In genomic region chr3:98966862-98967554, GRCh38 we compare ENCODE assay signal across 21 cellular contexts.
A peak's percentile ranks its signal among the peaks of the same experiment; 100 is the strongest.
DNase-seq lines count a peak whose midpoint lies in the region; ATAC-seq and TF ChIP-seq lines count a peak whose summit lies in the region.
"Had no signal": no experiment of that assay in that cellular context is flagged by ENCODE, and none has a peak within 500 bp of the region (broad histone marks: within the 10 kb centered on the region; RNA-seq: fewer than 3 reads in every experiment).

No MANE protein-coding gene starts in this region.

- TF ChIP-seq CTCF in SK-N-SH (IDR thresholded peaks at IDR 0.05): no peak
- TF ChIP-seq CTCF in natural killer cell (IDR thresholded peaks at IDR 0.05): no peak
- TF ChIP-seq CTCF in heart right ventricle (IDR thresholded peaks at IDR 0.05): no peak

- peaks cover 62% of the 10 kb centered on the region for H3K79me2 ChIP-seq in SK-N-SH (ENCODE audit: insufficient read depth)

- no peaks in the 10 kb centered on the region for H3K36me3 Mint-ChIP-seq in natural killer cell
- H3K36me3 Mint-ChIP-seq: naive thymus-derived CD4-positive, alpha-beta T cell had no signal

- no peaks in the 10 kb centered on the region for H4K20me1 ChIP-seq in SK-N-SH (ENCODE audit: insufficient read depth)

- no peaks in the 10 kb centered on the region for H3K36me3 ChIP-seq in SK-N-SH (replicated peaks in 1 of 2; ENCODE audit: control insufficient read depth in 1 of 2, insufficient read depth in 2 of 2, low read length in 1 of 2)
- H3K36me3 ChIP-seq in heart right ventricle: no peaks in the 10 kb centered on the region
- H3K36me3 ChIP-seq: gastrocnemius medialis, transverse colon had no signal

- peak overlapping the region; percentile 53 for H3K4me2 ChIP-seq in SK-N-SH

- peak overlapping the region; percentile 16 to 24; a peak in 2 of 4 replicates for H3K4me3 ChIP-seq in SK-N-SH (ENCODE audit: low read depth in 2 of 2, low read length in 1 of 2)
- H3K4me3 ChIP-seq in heart right ventricle: no peak overlapping the region
- H3K4me3 ChIP-seq: gastrocnemius medialis, lung, psoas muscle, transverse colon had no signal

- intact Hi-C loops in natural killer cell (cut with micrococcal nuclease) (no loop called here), heart right ventricle (cut with DNase I) (no loop called here)

- DNase-seq in A172 (ENCODE audit: low spot score) (peak; percentile 98), HCEC 1CT (peak; percentile 65), SK-N-SH (no peak), fibroblast of peridontal ligament (ENCODE audit: extremely low read depth) (peak; percentile 38), natural killer cell (no peak), NCI-H2196 (lab: John Stamatoyannopoulos, UW; ENCODE audit: unreplicated experiment) (no peak), heart right ventricle (no peak), SHP77 treated with DMSO at 0.1 percent for 48 hours (lab: John Stamatoyannopoulos, UW) (no peak)
- DNase-seq: activated CD8-positive, alpha-beta T cell treated with anti-CD3 and anti-CD28 coated beads for 36 hours; activated T-cell treated with anti-CD3 and anti-CD28 coated beads, Interleukin-2, amount 50 U/mL, for 72 hours; gastrocnemius medialis; GDM1; naive thymus-derived CD4-positive, alpha-beta T cell; NCI-H2081 treated with DMSO at 0.1 percent for 48 hours; NCI-H69; psoas muscle; stimulated activated naive CD4-positive, alpha-beta T cell; transverse colon had no signal

- H3K27ac ChIP-seq in SK-N-SH (ENCODE audit: low read depth in 2 of 2, low read length in 1 of 2): peak overlapping the region; percentile 94 to 100
- no peak overlapping the region for H3K27ac ChIP-seq in heart right ventricle
- H3K27ac ChIP-seq: gastrocnemius medialis, psoas muscle, transverse colon had no signal

- no peak overlapping the region for H3K4me3 Mint-ChIP-seq in natural killer cell
- H3K4me3 Mint-ChIP-seq: activated CD8-positive, alpha-beta T cell treated with anti-CD3 and anti-CD28 coated beads for 36 hours; activated T-cell treated with anti-CD3 and anti-CD28 coated beads, Interleukin-2, amount 50 U/mL, for 72 hours; central memory CD8-positive, alpha-beta T cell; naive thymus-derived CD4-positive, alpha-beta T cell had no signal

- POLR2A ChIA-PET in SK-N-SH (lab: Yijun Ruan, JAX): no interaction called here

- H3K27me3 ChIP-seq in SK-N-SH (ENCODE audit: insufficient read depth): no peaks in the 10 kb centered on the region
- H3K27me3 ChIP-seq in heart right ventricle: no peaks in the 10 kb centered on the region
- H3K27me3 ChIP-seq: gastrocnemius medialis, transverse colon had no signal

- H3K4me1 ChIP-seq in SK-N-SH (ENCODE audit: control insufficient read depth in 1 of 2, insufficient read depth in 2 of 2, low read depth in 1 of 2, low read length in 1 of 2) (peaks cover 34 to 63% of the 10 kb centered on the region in 2 experiments), heart right ventricle (no peaks in the 10 kb centered on the region)
- H3K4me1 ChIP-seq: gastrocnemius medialis, psoas muscle, transverse colon had no signal

- no peak for TF ChIP-seq RAD21 in SK-N-SH (IDR thresholded peaks at IDR 0.05; ENCODE audit: low read length)

- no peak for ATAC-seq in natural killer cell
- no peak for ATAC-seq in heart right ventricle
- ATAC-seq: activated CD8-positive, alpha-beta T cell treated with anti-CD3 and anti-CD28 coated beads for 36 hours; activated T-cell treated with anti-CD3 and anti-CD28 coated beads, Interleukin-2, amount 50 U/mL, for 72 hours; gastrocnemius medialis; HepG2; naive thymus-derived CD4-positive, alpha-beta T cell; psoas muscle had no signal

- no peak for TF ChIP-seq EP300 in SK-N-SH (IDR thresholded peaks at IDR 0.05; ENCODE audit: borderline replicate concordance in 1 of 2, low read depth in 1 of 2, low read length in 1 of 2)

- peaks cover 2 to 3% of the 10 kb centered on the region in 2 donors for H3K9me3 Mint-ChIP-seq in natural killer cell
- H3K9me3 Mint-ChIP-seq: activated CD8-positive, alpha-beta T cell treated with anti-CD3 and anti-CD28 coated beads for 36 hours had no signal

- no peaks in the 10 kb centered on the region for H3K9me3 ChIP-seq in SK-N-SH
- H3K9me3 ChIP-seq in heart right ventricle: no peaks in the 10 kb centered on the region
- H3K9me3 ChIP-seq: gastrocnemius medialis, psoas muscle, transverse colon had no signal

- H2AFZ ChIP-seq in SK-N-SH (ENCODE audit: low read depth): no peak overlapping the region

- no peaks in the 10 kb centered on the region for H3K27me3 Mint-ChIP-seq in natural killer cell (ENCODE audit: low read depth in 2 of 2)
- H3K27me3 Mint-ChIP-seq: central memory CD8-positive, alpha-beta T cell had no signal

- 41% methylated on average over 4 of the region's 4 CpGs for WGBS in SK-N-SH (ENCODE audit: low lambda C conversion rate)
- WGBS in heart right ventricle, 2 donors: 83 to 85% methylated on average over 4 of the region's 4 CpGs

- peaks cover 82% of the 10 kb centered on the region for H3F3A ChIP-seq in SK-N-SH (replicated peaks; ENCODE audit: insufficient read depth)

- H3K9ac ChIP-seq in SK-N-SH: peak overlapping the region; percentile 68

- no peaks in the 10 kb centered on the region for H3K9me2 ChIP-seq in SK-N-SH

- CTCF ChIA-PET in SK-N-SH (lab: Yijun Ruan, JAX): interaction anchor here (0.7 to 2.8 kb wide), 5 partner anchors 17 to 150 kb away, joined by 3 to 14 read pairs (median 3); no protein-coding TSS in a partner anchor

- H3K4me1 Mint-ChIP-seq in natural killer cell: no peaks in the 10 kb centered on the region
- H3K4me1 Mint-ChIP-seq: central memory CD8-positive, alpha-beta T cell; naive thymus-derived CD4-positive, alpha-beta T cell had no signal

- H3K27ac Mint-ChIP-seq in natural killer cell: no peak overlapping the region
- H3K27ac Mint-ChIP-seq: activated CD8-positive, alpha-beta T cell treated with anti-CD3 and anti-CD28 coated beads for 36 hours; activated T-cell treated with anti-CD3 and anti-CD28 coated beads, Interleukin-2, amount 50 U/mL, for 72 hours; naive thymus-derived CD4-positive, alpha-beta T cell had no signal

TF ChIP-seq in SK-N-SH, 30 proteins besides CTCF, POLR2A, EP300 and RAD21 (continues in another document):
- TF ChIP-seq NFIC (IDR thresholded peaks at IDR 0.05; ENCODE audit: borderline replicate concordance): no peak
- TF ChIP-seq YY1 (IDR thresholded peaks at IDR 0.05; ENCODE audit: low read depth): no peak
- TF ChIP-seq RCOR1 (IDR thresholded peaks at IDR 0.05; ENCODE audit: low read length): no peak
- no peak for TF ChIP-seq ELF1 (IDR thresholded peaks at IDR 0.05)
- no peak for TF ChIP-seq RXRA (IDR thresholded peaks at IDR 0.05; ENCODE audit: borderline replicate concordance, low read depth)
- TF ChIP-seq ZBTB33 (IDR thresholded peaks at IDR 0.05; ENCODE audit: borderline replicate concordance, low read depth): no peak
- peak; percentile 68 for TF ChIP-seq PBX3 (IDR thresholded peaks at IDR 0.05)
- peak; percentile 37 for TF ChIP-seq TCF12 (IDR thresholded peaks at IDR 0.05)
- peak; percentile 64; the same call in 1 of the 2 replicates for TF ChIP-seq TAF1 (IDR thresholded peaks at IDR 0.05; ENCODE audit: borderline replicate concordance, low read depth, low read length)
- no peak for TF ChIP-seq NRF1 (IDR thresholded peaks at IDR 0.05; ENCODE audit: low read depth, low read length)
- TF ChIP-seq EZH2phosphoT487 (IDR thresholded peaks at IDR 0.05; ENCODE audit: borderline replicate concordance, low read depth): no peak
- no peak for TF ChIP-seq RFX5 (IDR thresholded peaks at IDR 0.05; ENCODE audit: low read length)
- no peak; the same call in 1 of the 2 replicates for TF ChIP-seq FOSL2 (IDR thresholded peaks at IDR 0.05; ENCODE audit: borderline replicate concordance, low read depth)

Comparison
In these comparisons a context has a peak if more than half of its experiments do, and no peak if none do; other contexts are left out.
1. DNase-seq: peak in A172 (single experiment), HCEC 1CT (single experiment) and fibroblast of peridontal ligament (single experiment); none in SK-N-SH (single experiment), natural killer cell (single experiment), NCI-H2196 (single experiment), heart right ventricle (0 of 2) and SHP77 treated with DMSO at 0.1 percent for 48 hours (single experiment).
2. H3K27ac ChIP-seq: peak in SK-N-SH (2 of 2); none in heart right ventricle (0 of 10).
3. H3K4me3 ChIP-seq: peak in SK-N-SH (2 of 2); none in heart right ventricle (0 of 10).